In the genomic region with DNA sequence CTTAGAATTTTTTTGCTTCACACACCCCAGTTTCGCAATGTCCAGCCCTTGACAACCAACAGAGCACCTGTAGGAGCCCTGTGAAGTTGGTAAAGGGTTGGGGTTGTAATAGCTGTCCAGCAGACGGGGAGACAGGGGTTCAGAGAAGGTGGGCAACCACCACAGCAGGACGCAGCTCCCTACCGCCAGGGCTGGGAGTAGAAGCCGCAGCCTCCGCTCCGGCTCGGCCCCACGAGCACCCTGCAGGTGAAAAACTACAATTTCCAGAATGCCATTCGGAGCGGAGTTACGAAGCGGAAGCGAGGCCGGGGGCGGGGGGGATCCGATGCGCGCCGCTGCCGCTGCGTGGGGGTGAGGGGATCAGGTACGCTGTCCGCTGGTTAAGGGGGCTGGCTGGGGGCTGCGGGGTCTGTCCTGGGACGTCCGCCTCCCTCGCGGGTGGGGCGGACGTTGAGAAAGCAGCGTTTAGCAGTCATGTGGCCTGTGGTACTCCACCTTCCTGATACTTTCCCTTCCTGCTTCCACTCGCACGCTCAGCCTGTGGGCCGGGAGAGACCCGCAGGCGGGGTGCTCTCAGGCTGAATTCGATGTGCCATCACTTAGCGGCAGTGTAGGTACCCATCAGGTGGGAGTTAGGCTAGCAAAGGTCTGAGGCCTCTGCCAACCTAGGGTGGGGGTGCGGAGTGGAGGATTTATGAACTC, we compare ENCODE assay signal across 8 cellular contexts. TPM values are rescaled to one million over a fixed set of nuclear protein-coding genes. Genes with fewer than 3 reads are reported as not detected.
DNase-seq lines count a peak whose midpoint lies in the region; ATAC-seq and TF ChIP-seq lines count a peak whose summit lies in the region.

Gene TRMT10B, plus strand, starts transcription at position 317 of the 702 bp plus-strand sequence. CDS start 8,127 bp downstream, outside the sequence.

- H3K4me1 ChIP-seq in IMR-90 (ENCODE audit: control insufficient read depth, insufficient read depth, low read length) = peaks cover 4% of the 10 kb centered on the region

- intact Hi-C loops in IMR-90 (cut with micrococcal nuclease) = no loop called here

- H3K4me3 Mint-ChIP-seq in stimulated activated naive CD8-positive, alpha-beta T cell treated with anti-CD3 and anti-CD28 coated beads, Interleukin-15, amount 100 ng/mL, for 72 hours = peak within 1 kb of the TSS; percentile 83 to 92

- peak within 1 kb of the TSS; percentile 92 for H2AK9ac ChIP-seq in IMR-90 (replicated peaks; ENCODE audit: low read depth, low read length, poor library complexity)

- H3K18ac ChIP-seq in IMR-90 (ENCODE audit: low read depth, low read length) = peak within 1 kb of the TSS; percentile 48

- H3K4me1 Mint-ChIP-seq in stimulated activated naive CD8-positive, alpha-beta T cell treated with anti-CD3 and anti-CD28 coated beads, Interleukin-15, amount 100 ng/mL, for 72 hours = peaks cover 32% of the 10 kb centered on the region

- no peak for TF ChIP-seq EP300 in neural cell (conservative IDR thresholded peaks at IDR 0.05; ENCODE audit: poor library complexity, severe bottlenecking)

- peak within 1 kb of the TSS; percentile 80 for H3K56ac ChIP-seq in IMR-90 (ENCODE audit: extremely low read depth, insufficient read depth, low read length)

- H4K5ac ChIP-seq in IMR-90 (ENCODE audit: low read depth, low read length) = peak within 1 kb of the TSS; percentile 84

- peak within 1 kb of the TSS; percentile 80 for H4K91ac ChIP-seq in IMR-90 (ENCODE audit: insufficient read depth, low read depth, low read length)

- peak; percentile 91 for DNase-seq in D341Med (ENCODE audit: low spot score)
- peak; percentile 64 for DNase-seq in IMR-90
- peak; percentile 79 for DNase-seq in RPMI8226
- DNase-seq in activated effector memory CD4-positive, alpha-beta T cell treated with anti-CD3 and anti-CD28 coated beads, Interleukin-2, amount 50 U/mL, for 16 hours = peak; percentile 88
- DNase-seq in foreskin fibroblast = peak; percentile 55 to 85
- DNase-seq in stimulated activated naive CD8-positive, alpha-beta T cell treated with anti-CD3 and anti-CD28 coated beads, Interleukin-15, amount 100 ng/mL, for 72 hours = peak; percentile 66 to 69

- peak within 1 kb of the TSS; percentile 90 to 97 for H4K8ac ChIP-seq in IMR-90 (ENCODE audit: low read depth in 2 of 2, low read length in 2 of 2)

- H3K36me3 ChIP-seq in IMR-90 (ENCODE audit: control insufficient read depth, insufficient read depth, low read length) (peaks cover 2% of the 10 kb centered on the region; the same call in 1 of the 2 replicates), neural cell (ENCODE audit: insufficient read depth, low read length) (no peaks in the 10 kb centered on the region)

- H3K79me1 ChIP-seq in IMR-90 (ENCODE audit: low read depth in 1 of 2, low read length in 2 of 2) = peaks cover 23% of the 10 kb centered on the region in 2 experiments

- no peak within 1 kb of the TSS for H2BK20ac ChIP-seq in IMR-90 (ENCODE audit: low read depth, low read length)

- peak within 1 kb of the TSS; percentile 80 for H3K23ac ChIP-seq in IMR-90 (ENCODE audit: low read depth, low read length)

- TF ChIP-seq RAD21 in IMR-90 (IDR thresholded peaks at IDR 0.05; ENCODE audit: low read length) (no peak), neural cell (conservative IDR thresholded peaks at IDR 0.05) (no peak)

- peaks cover 0 to 3% of the 10 kb centered on the region in 2 donors for H3K9me3 Mint-ChIP-seq in stimulated activated naive CD8-positive, alpha-beta T cell treated with anti-CD3 and anti-CD28 coated beads, Interleukin-15, amount 100 ng/mL, for 72 hours

- H3K79me2 ChIP-seq in neural cell (replicated peaks; ENCODE audit: insufficient read depth, low read length) = no peaks in the 10 kb centered on the region

- peak within 1 kb of the TSS; percentile 31; the same call in 1 of the 3 replicates for H2BK15ac ChIP-seq in IMR-90 (ENCODE audit: low read depth, low read length)

- H3K9me2 ChIP-seq in neural cell (ENCODE audit: insufficient read depth, low read length) = no peaks in the 10 kb centered on the region

- H3K27ac Mint-ChIP-seq in stimulated activated naive CD8-positive, alpha-beta T cell treated with anti-CD3 and anti-CD28 coated beads, Interleukin-15, amount 100 ng/mL, for 72 hours = peak within 1 kb of the TSS; percentile 96 to 97

- peak within 1 kb of the TSS; percentile 98 for H3K9ac ChIP-seq in IMR-90 (ENCODE audit: low read depth, low read length)
- peak within 1 kb of the TSS; percentile 64 for H3K9ac ChIP-seq in neural cell (ENCODE audit: low read length)

- peak within 1 kb of the TSS; percentile 79 for H2BK5ac ChIP-seq in IMR-90 (ENCODE audit: low read depth, low read length, poor library complexity, severe bottlenecking)

- H3K27ac ChIP-seq in IMR-90 (ENCODE audit: insufficient read depth, low read length) (peak within 1 kb of the TSS; percentile 91), neural cell (ENCODE audit: low read length) (peak within 1 kb of the TSS; percentile 58)

- no TSS peak for BruUV-seq in IMR-90 (replicated peaks; lab: Mats Ljungman, UMichigan)

- dilution Hi-C loops in IMR-90 (cut with HindIII; ENCODE audit: low sequenced_read_pairs, unreplicated experiment) = no loop called here

- no peaks in the 10 kb centered on the region for H4K20me1 ChIP-seq in IMR-90 (ENCODE audit: insufficient read depth, low read length)
- no peaks in the 10 kb centered on the region for H4K20me1 ChIP-seq in neural cell (ENCODE audit: insufficient read depth)

- H3K4me2 ChIP-seq in IMR-90 (ENCODE audit: low read depth, low read length) = peak within 1 kb of the TSS; percentile 86
- peak within 1 kb of the TSS; percentile 85 for H3K4me2 ChIP-seq in neural cell (ENCODE audit: low read length)

- H3K27me3 Mint-ChIP-seq in stimulated activated naive CD8-positive, alpha-beta T cell treated with anti-CD3 and anti-CD28 coated beads, Interleukin-15, amount 100 ng/mL, for 72 hours = no peaks in the 10 kb centered on the region

- CTCF ChIA-PET in IMR-90 (lab: Yijun Ruan, JAX) = no interaction called here

- H2BK120ac ChIP-seq in IMR-90 (ENCODE audit: low read depth, low read length) = peak within 1 kb of the TSS; percentile 74

- in situ Hi-C loops in IMR-90 (cut with MboI; ENCODE audit: low sequenced_read_pairs) = no loop called here

- peak within 1 kb of the TSS; percentile 95 for H3K14ac ChIP-seq in IMR-90 (replicated peaks; ENCODE audit: low read depth, low read length)

- H2AFZ ChIP-seq in IMR-90 (replicated peaks; ENCODE audit: low read length, poor library complexity) (peak within 1 kb of the TSS; percentile 97), neural cell (ENCODE audit: low read depth, low read length) (peak within 1 kb of the TSS; percentile 78)

- peak within 1 kb of the TSS; percentile 82 for H3K4me3 ChIP-seq in IMR-90 (ENCODE audit: insufficient read depth, low read depth, low read length)
- peak within 1 kb of the TSS; percentile 97 to 98 for H3K4me3 ChIP-seq in foreskin fibroblast (ENCODE audit: low read depth in 1 of 2, low read length in 2 of 2)
- H3K4me3 ChIP-seq in neural cell (ENCODE audit: low read length) = peak within 1 kb of the TSS; percentile 78

- peak within 1 kb of the TSS; percentile 92 for H3K4ac ChIP-seq in IMR-90 (ENCODE audit: low read depth, low read length)

- peak within 1 kb of the TSS; percentile 80 for H2AK5ac ChIP-seq in IMR-90 (ENCODE audit: low read depth, low read length)

- TF ChIP-seq CTCF in IMR-90 (conservative IDR thresholded peaks at IDR 0.05; ENCODE audit: low read depth, low read length) (no peak), foreskin fibroblast (IDR thresholded peaks at IDR 0.05; ENCODE audit: low read depth, low read length) (no peak), neural cell (IDR thresholded peaks at IDR 0.05; ENCODE audit: poor library complexity, severe bottlenecking) (no peak)

- no peak for TF ChIP-seq POLR2A in IMR-90 (IDR thresholded peaks at IDR 0.05; ENCODE audit: low read depth, low read length)

- H3K9me3 ChIP-seq in IMR-90 (ENCODE audit: control insufficient read depth, insufficient read depth, low read length) = no peaks in the 10 kb centered on the region
- no peaks in the 10 kb centered on the region for H3K9me3 ChIP-seq in neural cell (ENCODE audit: low read length)

- POLR2A ChIA-PET in IMR-90 (lab: Charles Lee; ENCODE audit: unreplicated experiment) = no interaction called here

- H3F3A ChIP-seq in neural cell (ENCODE audit: insufficient read depth, low read length, poor library complexity, severe bottlenecking) = no peaks in the 10 kb centered on the region

- H3K27me3 ChIP-seq in IMR-90 (ENCODE audit: control insufficient read depth, insufficient read depth, low read length) = no peaks in the 10 kb centered on the region
- no peaks in the 10 kb centered on the region for H3K27me3 ChIP-seq in neural cell (ENCODE audit: insufficient read depth, low read depth, low read length)

- peaks cover 5% of the 10 kb centered on the region; the same call in 1 of the 2 replicates for H3K9me1 ChIP-seq in IMR-90 (ENCODE audit: insufficient read depth, low read length)

- no CpG with 5 or more reads among the region's 40 CpGs for WGBS in IMR-90 (ENCODE audit: extremely low coverage in 2 of 2, insufficient read length in 1 of 2), 2 experiments

- ATAC-seq in GM21390 (IDR thresholded peaks at IDR 0.05; ENCODE audit: unreplicated experiment) (peak; percentile 93), IMR-90 (ENCODE audit: low read depth) (peak; percentile 95)
- ATAC-seq in stimulated activated naive CD8-positive, alpha-beta T cell treated with anti-CD3 and anti-CD28 coated beads, Interleukin-15, amount 100 ng/mL, for 72 hours = peak; percentile 89

TF ChIP-seq in IMR-90, 13 proteins besides CTCF, POLR2A, EP300 and RAD21 (continues in another document):
- TF ChIP-seq CEBPB (IDR thresholded peaks at IDR 0.05; ENCODE audit: low read depth, low read length) = peak; percentile 79
- no peak for TF ChIP-seq NFE2L2 (IDR thresholded peaks at IDR 0.05; ENCODE audit: low read depth, low read length)
- no peak for TF ChIP-seq RFX5 (IDR thresholded peaks at IDR 0.05; ENCODE audit: low read depth, low read length)
- TF ChIP-seq FOS (IDR thresholded peaks at IDR 0.05; ENCODE audit: low read depth, low read length) = no peak
- no peak for TF ChIP-seq CHD1 (IDR thresholded peaks at IDR 0.05; ENCODE audit: low read depth, low read length)

TF ChIP-seq in neural cell, 6 proteins besides CTCF, POLR2A, EP300 and RAD21 (continues in another document):
- peak; percentile 83 for TF ChIP-seq MXI1 (conservative IDR thresholded peaks at IDR 0.05; ENCODE audit: poor library complexity, severe bottlenecking)

RNA-seq across cellular contexts. Expression of gene TRMT10B, which starts in this region (rescaled TPM):
- 2.3 and 2.5 TPM in 2 replicates for total RNA-seq in IMR-90 (2012; rRNA removed)
- 4.5 and 4.9 TPM in 2 replicates for polyA plus RNA-seq in IMR-90 (2012; rRNA removed)
- polyA plus RNA-seq in IMR-90 (2012; cell fraction: cytosol; rRNA removed) = 1.5 and 4.6 TPM in 2 replicates
- 2.5 and 9.0 TPM in 2 replicates for polyA plus RNA-seq in IMR-90 (2012; cell fraction: nucleus; rRNA removed; ENCODE audit: low replicate concordance)
- 5.3 and 11.2 TPM in 2 replicates for polyA plus RNA-seq in neural cell
- 4.9 and 7.3 TPM in 2 replicates for polyA minus RNA-seq in neural cell

Comparison
In these comparisons a context has a peak if more than half of its experiments do, and no peak if none do; other contexts are left out.
1. Peak in every context shown above with its lines: DNase-seq, ATAC-seq, H3K4me3 ChIP-seq and H3K27ac ChIP-seq.